8 cellular contexts compared by ENCODE assay signal in genomic region chr2:219277703-219278654, GRCh38. TPM values are rescaled to one million over a fixed set of nuclear protein-coding genes. Genes with fewer than 3 reads are reported as not detected.
DNase-seq lines count a peak whose midpoint lies in the region; ATAC-seq and TF ChIP-seq lines count a peak whose summit lies in the region.

No MANE protein-coding gene starts in this region.

- H3K4me3 ChIP-seq in choroid plexus epithelial cell (ENCODE audit: low read depth, low read length): peak overlapping the region; percentile 44

- TF ChIP-seq CTCF in choroid plexus epithelial cell (conservative IDR thresholded peaks at IDR 0.05; ENCODE audit: low read depth, low read length): peak; percentile 98

- in situ Hi-C loops in G401 (cut with HindIII; ENCODE audit: low sequenced_read_pairs): no loop called here

- ATAC-seq in HG02884 (IDR thresholded peaks at IDR 0.05; ENCODE audit: unreplicated experiment): peak; percentile 35
- no peak for ATAC-seq in GM21526 (IDR thresholded peaks at IDR 0.05; ENCODE audit: low FRiP score, unreplicated experiment)

- DNase-seq in G401 (ENCODE audit: low spot score): peak; percentile 89
- DNase-seq in NCI-H2196 treated with DMSO at 0.1 percent for 48 hours (lab: John Stamatoyannopoulos, UW; ENCODE audit: unreplicated experiment): peak; percentile 86
- DNase-seq in activated CD4-positive, alpha-beta T cell treated with anti-CD3 and anti-CD28 coated beads for 24 hours (ENCODE audit: low read depth in 2 of 2): peak; percentile 64 to 67
- DNase-seq in choroid plexus epithelial cell (ENCODE audit: low read depth): peak; percentile 77
- peak; percentile 92 for DNase-seq in left kidney (ENCODE audit: low read depth, low spot score)
- peak; percentile 59 for DNase-seq in stimulated activated CD4-positive, alpha-beta T cell treated with anti-CD3 and anti-CD28 coated beads, Interleukin-2, amount 100 ng/mL, for 4 hours (ENCODE audit: low read depth)

RNA-seq across cellular contexts. Expression of gene DNAJB2, which starts 1.2 kb away (rescaled TPM):
- total RNA-seq in G401 (2014; rRNA removed; shearing (Covaris generic)): 119 and 123 TPM in 2 replicates

RNA-seq across cellular contexts. Expression of gene TUBA4A, which starts 24.3 kb away (rescaled TPM):
- total RNA-seq in G401 (2014; rRNA removed; shearing (Covaris generic)): 0.68 and 5.0 TPM in 2 replicates

RNA-seq across cellular contexts. Expression of gene TUBA4B, which starts 24.9 kb away (rescaled TPM):
- not detected in 2 replicates for total RNA-seq in G401 (2014; rRNA removed; shearing (Covaris generic))

RNA-seq across cellular contexts. Expression of gene PTPRN, which starts 31.2 kb away (rescaled TPM):
- total RNA-seq in G401 (2014; rRNA removed; shearing (Covaris generic)): 0.18 and 0.71 TPM in 2 replicates

RNA-seq across cellular contexts. Expression of gene STK16, which starts 32.7 kb away (rescaled TPM):
- total RNA-seq in G401 (2014; rRNA removed; shearing (Covaris generic)): 26.4 and 38.1 TPM in 2 replicates
